In the genomic region with DNA sequence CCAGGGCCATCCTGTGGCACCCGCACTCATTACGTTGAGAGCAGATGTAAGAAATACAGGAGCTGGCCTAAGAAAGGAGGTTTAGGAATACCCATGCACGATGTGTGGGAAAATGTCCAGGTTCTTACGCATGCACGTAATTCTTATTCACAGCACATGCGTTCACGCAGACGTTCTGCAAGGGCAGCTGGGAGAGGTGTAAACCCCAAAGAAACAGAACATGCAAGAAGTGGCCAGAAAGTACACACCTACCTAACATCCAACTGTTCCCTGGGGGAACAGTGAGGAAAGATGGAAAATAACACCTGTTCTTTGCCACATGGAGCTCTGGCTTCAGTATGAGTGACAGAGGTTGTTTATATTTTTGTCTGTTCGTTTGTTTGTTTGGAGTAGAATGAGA, we compare ENCODE assay signal across 23 cellular contexts.
DNase-seq lines count a peak whose midpoint lies in the region; ATAC-seq and TF ChIP-seq lines count a peak whose summit lies in the region.
"Had no signal": no experiment of that assay in that cellular context is flagged by ENCODE, and none has a peak within 500 bp of the region (broad histone marks: within the 10 kb centered on the region; RNA-seq: fewer than 3 reads in every experiment).

No MANE protein-coding gene starts in this region.

- H3K9me3 Mint-ChIP-seq in HFFc6 (no peaks in the 10 kb centered on the region), WTC11 (no peaks in the 10 kb centered on the region), glutamatergic neuron (ENCODE audit: unreplicated experiment) (no peaks in the 10 kb centered on the region), osteocyte (ENCODE audit: unreplicated experiment) (no peaks in the 10 kb centered on the region)
- no peaks in the 10 kb centered on the region for H3K9me3 Mint-ChIP-seq in activated T-cell treated with anti-CD3 and anti-CD28 coated beads, Interleukin-2, amount 50 U/mL, for 24 hours
- H3K9me3 Mint-ChIP-seq: activated naive CD8-positive, alpha-beta T cell treated with anti-CD3 and anti-CD28 coated beads, Interleukin-2, amount 50 U/mL, for 24 hours; CD8-positive, alpha-beta memory T cell; nephron had no signal

- TF ChIP-seq CTCF in HFFc6 (IDR thresholded peaks at IDR 0.05) (no peak), WTC11 (IDR thresholded peaks at IDR 0.05) (no peak), glutamatergic neuron (IDR thresholded peaks at IDR 0.05; ENCODE audit: partially characterized antibody, unreplicated experiment) (no peak), osteocyte (IDR thresholded peaks at IDR 0.05) (no peak)

- H3K4me3 Mint-ChIP-seq in HFFc6 (no peak overlapping the region), WTC11 (no peak overlapping the region), glutamatergic neuron (ENCODE audit: unreplicated experiment) (peak overlapping the region; percentile 1), osteocyte (ENCODE audit: unreplicated experiment) (no peak overlapping the region)
- no peak overlapping the region for H3K4me3 Mint-ChIP-seq in activated T-cell treated with anti-CD3 and anti-CD28 coated beads, Interleukin-2, amount 50 U/mL, for 24 hours
- H3K4me3 Mint-ChIP-seq: activated naive CD8-positive, alpha-beta T cell treated with anti-CD3 and anti-CD28 coated beads, Interleukin-2, amount 50 U/mL, for 24 hours; CD8-positive, alpha-beta memory T cell; nephron had no signal

- POLR2A ChIA-PET in WTC11 (lab: Charles Lee) = no interaction called here

- H3K4me1 Mint-ChIP-seq in HFFc6 (ENCODE audit: low read depth) = peaks cover 71% of the 10 kb centered on the region
- peaks cover 36% of the 10 kb centered on the region for H3K4me1 Mint-ChIP-seq in WTC11
- H3K4me1 Mint-ChIP-seq in glutamatergic neuron (ENCODE audit: low read depth, unreplicated experiment) = peaks cover 32% of the 10 kb centered on the region
- H3K4me1 Mint-ChIP-seq in osteocyte (ENCODE audit: unreplicated experiment) = peaks cover 37% of the 10 kb centered on the region
- H3K4me1 Mint-ChIP-seq in activated T-cell treated with anti-CD3 and anti-CD28 coated beads, Interleukin-2, amount 50 U/mL, for 24 hours (ENCODE audit: low read depth) = peaks cover 9% of the 10 kb centered on the region
- H3K4me1 Mint-ChIP-seq: CD8-positive, alpha-beta memory T cell had no signal

- peaks cover 40% of the 10 kb centered on the region for H3K36me3 Mint-ChIP-seq in HFFc6 (ENCODE audit: low read depth)
- H3K36me3 Mint-ChIP-seq in WTC11 = no peaks in the 10 kb centered on the region
- no peaks in the 10 kb centered on the region for H3K36me3 Mint-ChIP-seq in glutamatergic neuron (ENCODE audit: unreplicated experiment)
- peaks cover 30% of the 10 kb centered on the region for H3K36me3 Mint-ChIP-seq in osteocyte (ENCODE audit: unreplicated experiment)
- no peaks in the 10 kb centered on the region for H3K36me3 Mint-ChIP-seq in activated T-cell treated with anti-CD3 and anti-CD28 coated beads, Interleukin-2, amount 50 U/mL, for 24 hours (ENCODE audit: low read depth)
- H3K36me3 Mint-ChIP-seq: CD8-positive, alpha-beta memory T cell had no signal

- ATAC-seq in WTC11 (no peak), GM21360 (IDR thresholded peaks at IDR 0.05; ENCODE audit: unreplicated experiment) (no peak)
- ATAC-seq: activated naive CD8-positive, alpha-beta T cell treated with anti-CD3 and anti-CD28 coated beads, Interleukin-2, amount 50 U/mL, for 24 hours; stimulated activated naive CD8-positive, alpha-beta T cell treated with anti-CD3 and anti-CD28 coated beads, Interleukin-15, Interleukin-2, amounts not matched to agents 100 U/mL and 50 U/mL, for 24 hours had no signal

- H3K27me3 Mint-ChIP-seq in HFFc6 (ENCODE audit: insufficient read depth) (peaks cover 2% of the 10 kb centered on the region), WTC11 (ENCODE audit: low read depth) (no peaks in the 10 kb centered on the region), glutamatergic neuron (ENCODE audit: unreplicated experiment) (peaks cover 12% of the 10 kb centered on the region), osteocyte (ENCODE audit: unreplicated experiment) (no peaks in the 10 kb centered on the region)
- H3K27me3 Mint-ChIP-seq in activated T-cell treated with anti-CD3 and anti-CD28 coated beads, Interleukin-2, amount 50 U/mL, for 24 hours = no peaks in the 10 kb centered on the region
- H3K27me3 Mint-ChIP-seq: activated naive CD8-positive, alpha-beta T cell treated with anti-CD3 and anti-CD28 coated beads, Interleukin-2, amount 50 U/mL, for 24 hours had no signal

- CTCF ChIA-PET in WTC11 (lab: Charles Lee) = interaction anchor here (1.9 kb wide), 1 partner anchor 9 kb away, joined by 7 read pairs; no protein-coding TSS in a partner anchor

- DNase-seq in HFFc6 (no peak), WTC11 (ENCODE audit: low spot score) (no peak), glutamatergic neuron (no peak), osteocyte (ENCODE audit: extremely low spot score, unreplicated experiment) (no peak), LoVo (ENCODE audit: low spot score) (no peak), DMS53 treated with DMSO at 0.1 percent for 48 hours (lab: John Stamatoyannopoulos, UW; ENCODE audit: unreplicated experiment) (no peak)
- DNase-seq in activated T-cell treated with anti-CD3 and anti-CD28 coated beads, Interleukin-2, amount 50 U/mL, for 24 hours = no peak
- DNase-seq: activated CD4-positive, alpha-beta T cell treated with anti-CD3 and anti-CD28 coated beads for 48 hours; activated naive CD8-positive, alpha-beta T cell treated with anti-CD3 and anti-CD28 coated beads, Interleukin-2, amount 50 U/mL, for 24 hours; CD8-positive, alpha-beta memory T cell; DND-41; left cardiac atrium; NCI-H1436; NCI-H2227 treated with DMSO at 0.1 percent for 48 hours; NCI-H82; OCI-M1; psoas muscle; Right ventricle myocardium superior; stimulated activated CD4-positive, alpha-beta T cell treated with anti-CD3 and anti-CD28 coated beads, Interleukin-2, amount 100 ng/mL, for 48 hours; stimulated activated naive CD8-positive, alpha-beta T cell treated with anti-CD3 and anti-CD28 coated beads, Interleukin-15, Interleukin-2, amounts not matched to agents 100 U/mL and 50 U/mL, for 24 hours; trophoblast cell had no signal

- peak overlapping the region; percentile 60 for H3K27ac Mint-ChIP-seq in HFFc6
- H3K27ac Mint-ChIP-seq in WTC11 = peak overlapping the region; percentile 2
- peak overlapping the region; percentile 35 for H3K27ac Mint-ChIP-seq in glutamatergic neuron (ENCODE audit: unreplicated experiment)
- H3K27ac Mint-ChIP-seq in osteocyte (ENCODE audit: unreplicated experiment) = peak overlapping the region; percentile 60
- H3K27ac Mint-ChIP-seq in activated T-cell treated with anti-CD3 and anti-CD28 coated beads, Interleukin-2, amount 50 U/mL, for 24 hours = no peak overlapping the region
- H3K27ac Mint-ChIP-seq: activated naive CD8-positive, alpha-beta T cell treated with anti-CD3 and anti-CD28 coated beads, Interleukin-2, amount 50 U/mL, for 24 hours had no signal

TF ChIP-seq in WTC11, 78 proteins besides CTCF, POLR2A, EP300 and RAD21:
- TF ChIP-seq JUN (CRISPR knock-in tag; IDR thresholded peaks at IDR 0.05) (no peak), RORB (CRISPR knock-in tag; IDR thresholded peaks at IDR 0.05) (no peak), GTF2I (CRISPR knock-in tag; conservative IDR thresholded peaks at IDR 0.05) (no peak), ZNF317 (CRISPR knock-in tag; IDR thresholded peaks at IDR 0.05; ENCODE audit: borderline replicate concordance, low read depth) (no peak), ZNF232 (CRISPR knock-in tag; IDR thresholded peaks at IDR 0.05) (no peak), MXD4 (CRISPR knock-in tag; IDR thresholded peaks at IDR 0.05; ENCODE audit: borderline replicate concordance) (no peak)
- TF ChIP-seq, protein P1, sequence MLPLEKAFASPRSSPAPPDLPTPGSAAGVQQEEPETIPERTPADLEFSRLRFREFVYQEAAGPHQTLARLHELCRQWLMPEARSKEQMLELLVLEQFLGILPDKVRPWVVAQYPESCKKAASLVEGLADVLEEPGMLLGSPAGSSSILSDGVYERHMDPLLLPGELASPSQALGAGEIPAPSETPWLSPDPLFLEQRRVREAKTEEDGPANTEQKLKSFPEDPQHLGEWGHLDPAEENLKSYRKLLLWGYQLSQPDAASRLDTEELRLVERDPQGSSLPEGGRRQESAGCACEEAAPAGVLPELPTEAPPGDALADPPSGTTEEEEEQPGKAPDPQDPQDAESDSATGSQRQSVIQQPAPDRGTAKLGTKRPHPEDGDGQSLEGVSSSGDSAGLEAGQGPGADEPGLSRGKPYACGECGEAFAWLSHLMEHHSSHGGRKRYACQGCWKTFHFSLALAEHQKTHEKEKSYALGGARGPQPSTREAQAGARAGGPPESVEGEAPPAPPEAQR (CRISPR knock-in tag; IDR thresholded peaks at IDR 0.05) = no peak
- TF ChIP-seq, protein P2, sequence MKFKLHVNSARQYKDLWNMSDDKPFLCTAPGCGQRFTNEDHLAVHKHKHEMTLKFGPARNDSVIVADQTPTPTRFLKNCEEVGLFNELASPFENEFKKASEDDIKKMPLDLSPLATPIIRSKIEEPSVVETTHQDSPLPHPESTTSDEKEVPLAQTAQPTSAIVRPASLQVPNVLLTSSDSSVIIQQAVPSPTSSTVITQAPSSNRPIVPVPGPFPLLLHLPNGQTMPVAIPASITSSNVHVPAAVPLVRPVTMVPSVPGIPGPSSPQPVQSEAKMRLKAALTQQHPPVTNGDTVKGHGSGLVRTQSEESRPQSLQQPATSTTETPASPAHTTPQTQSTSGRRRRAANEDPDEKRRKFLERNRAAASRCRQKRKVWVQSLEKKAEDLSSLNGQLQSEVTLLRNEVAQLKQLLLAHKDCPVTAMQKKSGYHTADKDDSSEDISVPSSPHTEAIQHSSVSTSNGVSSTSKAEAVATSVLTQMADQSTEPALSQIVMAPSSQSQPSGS (CRISPR knock-in tag; IDR thresholded peaks at IDR 0.05; ENCODE audit: borderline replicate concordance, low read depth) = no peak
